8 cellular contexts compared by ENCODE assay signal in genomic region chr17:77287432-77288068, GRCh38.
DNase-seq lines count a peak whose midpoint lies in the region; ATAC-seq, FAIRE-seq and TF ChIP-seq lines count a peak whose summit lies in the region.

No MANE protein-coding gene starts in this region.

- FAIRE-seq in HTR-8/SVneo (lab: Jason Lieb, UNC) (peak; percentile 82), keratinocyte (lab: Jason Lieb, UNC) (peak; percentile 44)

- POLR2A ChIA-PET in activated CD4-positive, alpha-beta memory T cell treated with anti-CD3 and anti-CD28 coated beads, Interleukin-2, amount 10 ng/mL, durations not matched to agents 7 days and 5 days (lab: Charles Lee): no interaction called here

- peaks cover 12% of the 10 kb centered on the region for H3K27me3 Mint-ChIP-seq in activated CD4-positive, alpha-beta memory T cell treated with anti-CD3 and anti-CD28 coated beads, Interleukin-2, amount 10 ng/mL, durations not matched to agents 7 days and 5 days

- DNase-seq in HTR-8/SVneo (ENCODE audit: insufficient read length, low spot score) (peak; percentile 92), amniotic epithelial cell (ENCODE audit: low read depth) (peak; percentile 75), keratinocyte (ENCODE audit: low read depth, low spot score) (peak; percentile 76)
- no peak for DNase-seq in activated CD4-positive, alpha-beta memory T cell treated with anti-CD3 and anti-CD28 coated beads, Interleukin-2, amount 10 ng/mL, durations not matched to agents 7 days and 5 days
- DNase-seq in activated CD4-positive, alpha-beta T cell treated with anti-CD3 and anti-CD28 coated beads for 48 hours: no peak

- TF ChIP-seq CTCF in keratinocyte (optimal IDR thresholded peaks at IDR 0.05 in 1 of 3, IDR thresholded peaks at IDR 0.05 in 1 of 3, conservative IDR thresholded peaks at IDR 0.05 in 1 of 3; ENCODE audit: extremely low read depth in 1 of 3, insufficient read depth in 2 of 3, low read length in 3 of 3): no peak

- peak overlapping the region; percentile 88 for H3K4me2 ChIP-seq in keratinocyte (ENCODE audit: control insufficient read depth, extremely low read depth, insufficient read depth, low read depth, low read length)

- peaks cover 3 to 14% of the 10 kb centered on the region in 2 experiments for H3K36me3 ChIP-seq in keratinocyte (ENCODE audit: control insufficient read depth in 2 of 2, extremely low read depth in 1 of 2, insufficient read depth in 2 of 2, low read length in 2 of 2)
- H3K36me3 ChIP-seq in thymus (ENCODE audit: control insufficient read depth, insufficient read depth): no peaks in the 10 kb centered on the region

- no peak overlapping the region for H2AFZ ChIP-seq in keratinocyte (ENCODE audit: control insufficient read depth, low read length)

- WGBS in thymus: 92% methylated on average over 11 of the region's 11 CpGs

- ATAC-seq in GM19467 (IDR thresholded peaks at IDR 0.05; ENCODE audit: unreplicated experiment): no peak
- ATAC-seq in GM19351 (IDR thresholded peaks at IDR 0.05; ENCODE audit: unreplicated experiment): no peak

- H4K20me1 ChIP-seq in keratinocyte (ENCODE audit: control insufficient read depth, extremely low read depth, insufficient read depth, low read length): peaks cover 6% of the 10 kb centered on the region

- H3K4me1 Mint-ChIP-seq in activated CD4-positive, alpha-beta memory T cell treated with anti-CD3 and anti-CD28 coated beads, Interleukin-2, amount 10 ng/mL, durations not matched to agents 7 days and 5 days: peaks cover 6% of the 10 kb centered on the region

- H3K27me3 ChIP-seq in keratinocyte (ENCODE audit: control insufficient read depth, extremely low read depth, insufficient read depth, low read length) (no peaks in the 10 kb centered on the region), thymus (ENCODE audit: control insufficient read depth, insufficient read depth) (no peaks in the 10 kb centered on the region)

- CTCF ChIA-PET in activated CD4-positive, alpha-beta memory T cell treated with anti-CD3 and anti-CD28 coated beads, Interleukin-2, amount 10 ng/mL, durations not matched to agents 7 days and 5 days (lab: Charles Lee): interaction anchor here (0.5 kb wide), 1 partner anchor 98 kb away, joined by 4 read pairs; no protein-coding TSS in a partner anchor

- H3K9me3 Mint-ChIP-seq in activated CD4-positive, alpha-beta memory T cell treated with anti-CD3 and anti-CD28 coated beads, Interleukin-2, amount 10 ng/mL, durations not matched to agents 7 days and 5 days: no peaks in the 10 kb centered on the region

- dilution Hi-C loops in keratinocyte (cut with MboI; ENCODE audit: extremely low pct_ligation_motif_present, low sequenced_read_pairs): no loop called here

- H3K4me3 ChIP-seq in keratinocyte (ENCODE audit: control insufficient read depth in 2 of 3, extremely low read depth in 1 of 3, insufficient read depth in 2 of 3, low read depth in 1 of 3, low read length in 3 of 3) (peak overlapping the region; percentile 29 to 67 (median 54)), thymus (ENCODE audit: low read length) (no peak overlapping the region)

- H3K36me3 Mint-ChIP-seq in activated CD4-positive, alpha-beta memory T cell treated with anti-CD3 and anti-CD28 coated beads, Interleukin-2, amount 10 ng/mL, durations not matched to agents 7 days and 5 days (ENCODE audit: low read depth): no peaks in the 10 kb centered on the region

- H3K4me1 ChIP-seq in keratinocyte (ENCODE audit: control insufficient read depth, extremely low read depth, insufficient read depth, low read length): peaks cover 70% of the 10 kb centered on the region
- no peaks in the 10 kb centered on the region for H3K4me1 ChIP-seq in thymus (ENCODE audit: control insufficient read depth, insufficient read depth, low read length)

- peaks cover 57% of the 10 kb centered on the region for H3K79me2 ChIP-seq in keratinocyte (ENCODE audit: control insufficient read depth, insufficient read depth, low read length)

- peaks cover 6% of the 10 kb centered on the region for H3K9me1 ChIP-seq in keratinocyte (ENCODE audit: control insufficient read depth, extremely low read depth, insufficient read depth, low read length)

- no peak overlapping the region for H3K4me3 Mint-ChIP-seq in activated CD4-positive, alpha-beta memory T cell treated with anti-CD3 and anti-CD28 coated beads, Interleukin-2, amount 10 ng/mL, durations not matched to agents 7 days and 5 days

- H3K27ac Mint-ChIP-seq in activated CD4-positive, alpha-beta memory T cell treated with anti-CD3 and anti-CD28 coated beads, Interleukin-2, amount 10 ng/mL, durations not matched to agents 7 days and 5 days: no peak overlapping the region

- peak overlapping the region; percentile 93 for H3K9ac ChIP-seq in keratinocyte (ENCODE audit: control insufficient read depth, extremely low read depth, insufficient read depth, low read length)

- H3K9me3 ChIP-seq in keratinocyte (ENCODE audit: control insufficient read depth, low read depth, low read length): no peaks in the 10 kb centered on the region
- H3K9me3 ChIP-seq in thymus (ENCODE audit: control insufficient read depth): no peaks in the 10 kb centered on the region

- H3K27ac ChIP-seq in keratinocyte (ENCODE audit: control insufficient read depth, insufficient read depth, low read length) (peak overlapping the region; percentile 100), thymus (ENCODE audit: low read depth) (peak overlapping the region; percentile 43)

Comparison
In these comparisons a context has a peak if more than half of its experiments do, and no peak if none do; other contexts are left out.
1. DNase-seq: peak in HTR-8/SVneo (single experiment), amniotic epithelial cell (single experiment) and keratinocyte (single experiment); none in activated CD4-positive, alpha-beta memory T cell treated with anti-CD3 and anti-CD28 coated beads, Interleukin-2, amount 10 ng/mL, durations not matched to agents 7 days and 5 days (single experiment) and activated CD4-positive, alpha-beta T cell treated with anti-CD3 and anti-CD28 coated beads for 48 hours (single experiment).